In the genomic region with DNA sequence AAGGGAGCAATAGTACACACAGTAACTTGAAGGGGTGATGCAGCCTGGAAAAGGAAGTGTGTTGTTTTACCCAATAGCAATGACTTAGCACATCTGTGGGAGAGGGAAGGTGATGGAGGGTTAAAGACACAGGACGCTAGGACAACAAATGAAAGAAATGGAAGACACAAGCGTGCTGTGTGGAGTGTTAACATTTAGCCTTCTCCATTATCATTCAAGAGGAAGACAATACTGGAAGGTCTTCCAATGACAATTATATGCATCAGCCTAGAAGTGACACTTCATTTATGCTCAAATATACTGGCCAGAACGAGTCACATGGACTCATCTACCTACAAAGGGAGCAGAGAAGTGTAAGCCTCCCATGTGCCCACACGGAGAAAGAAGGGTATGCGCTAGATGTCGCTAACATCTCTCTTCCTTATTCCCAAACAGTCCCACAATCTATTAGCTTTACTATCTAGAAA, we compare ENCODE assay signal across 1 cellular context.
TF ChIP-seq lines count a peak whose summit lies in the region.

No MANE protein-coding gene starts in this region.

TF ChIP-seq in K562, 482 proteins besides CTCF, POLR2A, EP300 and RAD21 (continued from another document):
- TF ChIP-seq, protein P1, sequence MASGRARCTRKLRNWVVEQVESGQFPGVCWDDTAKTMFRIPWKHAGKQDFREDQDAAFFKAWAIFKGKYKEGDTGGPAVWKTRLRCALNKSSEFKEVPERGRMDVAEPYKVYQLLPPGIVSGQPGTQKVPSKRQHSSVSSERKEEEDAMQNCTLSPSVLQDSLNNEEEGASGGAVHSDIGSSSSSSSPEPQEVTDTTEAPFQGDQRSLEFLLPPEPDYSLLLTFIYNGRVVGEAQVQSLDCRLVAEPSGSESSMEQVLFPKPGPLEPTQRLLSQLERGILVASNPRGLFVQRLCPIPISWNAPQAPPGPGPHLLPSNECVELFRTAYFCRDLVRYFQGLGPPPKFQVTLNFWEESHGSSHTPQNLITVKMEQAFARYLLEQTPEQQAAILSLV (tag; IDR thresholded peaks at IDR 0.05), result no peak
- TF ChIP-seq MYC (IDR thresholded peaks at IDR 0.05; ENCODE audit: low read depth, low read length), result peak; percentile 81
- TF ChIP-seq MYC (CRISPR knock-in tag; IDR thresholded peaks at IDR 0.05; ENCODE audit: borderline replicate concordance, low read depth), result no peak
- TF ChIP-seq, protein P2, sequence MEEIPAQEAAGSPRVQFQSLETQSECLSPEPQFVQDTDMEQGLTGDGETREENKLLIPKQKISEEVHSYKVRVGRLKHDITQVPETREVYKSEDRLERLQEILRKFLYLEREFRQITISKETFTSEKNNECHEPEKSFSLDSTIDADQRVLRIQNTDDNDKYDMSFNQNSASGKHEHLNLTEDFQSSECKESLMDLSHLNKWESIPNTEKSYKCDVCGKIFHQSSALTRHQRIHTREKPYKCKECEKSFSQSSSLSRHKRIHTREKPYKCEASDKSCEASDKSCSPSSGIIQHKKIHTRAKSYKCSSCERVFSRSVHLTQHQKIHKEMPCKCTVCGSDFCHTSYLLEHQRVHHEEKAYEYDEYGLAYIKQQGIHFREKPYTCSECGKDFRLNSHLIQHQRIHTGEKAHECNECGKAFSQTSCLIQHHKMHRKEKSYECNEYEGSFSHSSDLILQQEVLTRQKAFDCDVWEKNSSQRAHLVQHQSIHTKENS (CRISPR knock-in tag; IDR thresholded peaks at IDR 0.05), result no peak
- TF ChIP-seq KLF16 (IDR thresholded peaks at IDR 0.05), result no peak
- TF ChIP-seq NUFIP1 (IDR thresholded peaks at IDR 0.05; ENCODE audit: partially characterized antibody), result no peak
- TF ChIP-seq, protein P3, sequence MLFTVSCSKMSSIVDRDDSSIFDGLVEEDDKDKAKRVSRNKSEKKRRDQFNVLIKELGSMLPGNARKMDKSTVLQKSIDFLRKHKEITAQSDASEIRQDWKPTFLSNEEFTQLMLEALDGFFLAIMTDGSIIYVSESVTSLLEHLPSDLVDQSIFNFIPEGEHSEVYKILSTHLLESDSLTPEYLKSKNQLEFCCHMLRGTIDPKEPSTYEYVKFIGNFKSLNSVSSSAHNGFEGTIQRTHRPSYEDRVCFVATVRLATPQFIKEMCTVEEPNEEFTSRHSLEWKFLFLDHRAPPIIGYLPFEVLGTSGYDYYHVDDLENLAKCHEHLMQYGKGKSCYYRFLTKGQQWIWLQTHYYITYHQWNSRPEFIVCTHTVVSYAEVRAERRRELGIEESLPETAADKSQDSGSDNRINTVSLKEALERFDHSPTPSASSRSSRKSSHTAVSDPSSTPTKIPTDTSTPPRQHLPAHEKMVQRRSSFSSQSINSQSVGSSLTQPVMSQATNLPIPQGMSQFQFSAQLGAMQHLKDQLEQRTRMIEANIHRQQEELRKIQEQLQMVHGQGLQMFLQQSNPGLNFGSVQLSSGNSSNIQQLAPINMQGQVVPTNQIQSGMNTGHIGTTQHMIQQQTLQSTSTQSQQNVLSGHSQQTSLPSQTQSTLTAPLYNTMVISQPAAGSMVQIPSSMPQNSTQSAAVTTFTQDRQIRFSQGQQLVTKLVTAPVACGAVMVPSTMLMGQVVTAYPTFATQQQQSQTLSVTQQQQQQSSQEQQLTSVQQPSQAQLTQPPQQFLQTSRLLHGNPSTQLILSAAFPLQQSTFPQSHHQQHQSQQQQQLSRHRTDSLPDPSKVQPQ (CRISPR knock-in tag; IDR thresholded peaks at IDR 0.05; ENCODE audit: borderline replicate concordance), result no peak
- TF ChIP-seq POLR3A (IDR thresholded peaks at IDR 0.05; ENCODE audit: borderline replicate concordance, extremely low read depth, insufficient read depth, insufficient read length), result no peak
- TF ChIP-seq ZNF384 (IDR thresholded peaks at IDR 0.05; ENCODE audit: low read depth, low read length), result no peak
- TF ChIP-seq EP400 (IDR thresholded peaks at IDR 0.05), result peak; percentile 52; the same call in 1 of the 2 replicates
- no peak for TF ChIP-seq POLR3G (IDR thresholded peaks at IDR 0.05; ENCODE audit: extremely low read depth, insufficient read length, insufficient replicate concordance)
- TF ChIP-seq JUNB (CRISPR knock-in tag; conservative IDR thresholded peaks at IDR 0.05), result no peak
- no peak for TF ChIP-seq BCL6 (CRISPR knock-in tag; IDR thresholded peaks at IDR 0.05)
- no peak for TF ChIP-seq PURB (CRISPR knock-in tag; IDR thresholded peaks at IDR 0.05; ENCODE audit: low read depth)
- no peak for TF ChIP-seq ZBTB7A (IDR thresholded peaks at IDR 0.05; ENCODE audit: borderline replicate concordance, control insufficient read depth, low read depth, low read length)
- 0 out of 2 replicates have a peak, but pooled peaks have one; percentile 21 for TF ChIP-seq ARID2 (IDR thresholded peaks at IDR 0.05)
- TF ChIP-seq CXXC5 (CRISPR knock-in tag; IDR thresholded peaks at IDR 0.05), result no peak
- TF ChIP-seq, protein P4, sequence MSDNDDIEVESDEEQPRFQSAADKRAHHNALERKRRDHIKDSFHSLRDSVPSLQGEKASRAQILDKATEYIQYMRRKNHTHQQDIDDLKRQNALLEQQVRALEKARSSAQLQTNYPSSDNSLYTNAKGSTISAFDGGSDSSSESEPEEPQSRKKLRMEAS (CRISPR knock-in tag; IDR thresholded peaks at IDR 0.05), result no peak
- no peak for TF ChIP-seq ZKSCAN8 (CRISPR knock-in tag; IDR thresholded peaks at IDR 0.05)
- no peak for TF ChIP-seq HNRNPL (IDR thresholded peaks at IDR 0.05; ENCODE audit: low read depth, low read length)
- TF ChIP-seq, protein P5, sequence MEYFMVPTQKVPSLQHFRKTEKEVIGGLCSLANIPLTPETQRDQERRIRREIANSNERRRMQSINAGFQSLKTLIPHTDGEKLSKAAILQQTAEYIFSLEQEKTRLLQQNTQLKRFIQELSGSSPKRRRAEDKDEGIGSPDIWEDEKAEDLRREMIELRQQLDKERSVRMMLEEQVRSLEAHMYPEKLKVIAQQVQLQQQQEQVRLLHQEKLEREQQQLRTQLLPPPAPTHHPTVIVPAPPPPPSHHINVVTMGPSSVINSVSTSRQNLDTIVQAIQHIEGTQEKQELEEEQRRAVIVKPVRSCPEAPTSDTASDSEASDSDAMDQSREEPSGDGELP (CRISPR knock-in tag; IDR thresholded peaks at IDR 0.05; ENCODE audit: borderline replicate concordance), result no peak
- TF ChIP-seq FOXJ2 (tag; IDR thresholded peaks at IDR 0.05), result no peak
- TF ChIP-seq ZNF23 (CRISPR knock-in tag; IDR thresholded peaks at IDR 0.05), result no peak
- TF ChIP-seq TAF1 (IDR thresholded peaks at IDR 0.05; ENCODE audit: control insufficient read depth, extremely low read depth, insufficient read depth, low read length, severe bottlenecking), result no peak
- TF ChIP-seq, protein P6, sequence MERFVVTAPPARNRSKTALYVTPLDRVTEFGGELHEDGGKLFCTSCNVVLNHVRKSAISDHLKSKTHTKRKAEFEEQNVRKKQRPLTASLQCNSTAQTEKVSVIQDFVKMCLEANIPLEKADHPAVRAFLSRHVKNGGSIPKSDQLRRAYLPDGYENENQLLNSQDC (CRISPR knock-in tag; IDR thresholded peaks at IDR 0.05), result no peak
- no peak for TF ChIP-seq RBM39 (optimal IDR thresholded peaks at IDR 0.05; ENCODE audit: low read depth, low read length)
- TF ChIP-seq, protein P7, sequence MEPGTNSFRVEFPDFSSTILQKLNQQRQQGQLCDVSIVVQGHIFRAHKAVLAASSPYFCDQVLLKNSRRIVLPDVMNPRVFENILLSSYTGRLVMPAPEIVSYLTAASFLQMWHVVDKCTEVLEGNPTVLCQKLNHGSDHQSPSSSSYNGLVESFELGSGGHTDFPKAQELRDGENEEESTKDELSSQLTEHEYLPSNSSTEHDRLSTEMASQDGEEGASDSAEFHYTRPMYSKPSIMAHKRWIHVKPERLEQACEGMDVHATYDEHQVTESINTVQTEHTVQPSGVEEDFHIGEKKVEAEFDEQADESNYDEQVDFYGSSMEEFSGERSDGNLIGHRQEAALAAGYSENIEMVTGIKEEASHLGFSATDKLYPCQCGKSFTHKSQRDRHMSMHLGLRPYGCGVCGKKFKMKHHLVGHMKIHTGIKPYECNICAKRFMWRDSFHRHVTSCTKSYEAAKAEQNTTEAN (CRISPR knock-in tag; IDR thresholded peaks at IDR 0.05), result no peak
- TF ChIP-seq NFRKB (IDR thresholded peaks at IDR 0.05; ENCODE audit: low read depth), result no peak
- no peak for TF ChIP-seq ERF (CRISPR knock-in tag; IDR thresholded peaks at IDR 0.05)
- no peak for TF ChIP-seq FOXJ3 (CRISPR knock-in tag; IDR thresholded peaks at IDR 0.05)
- no peak for TF ChIP-seq ZBTB17 (CRISPR knock-in tag; IDR thresholded peaks at IDR 0.05)
- TF ChIP-seq, protein P8, sequence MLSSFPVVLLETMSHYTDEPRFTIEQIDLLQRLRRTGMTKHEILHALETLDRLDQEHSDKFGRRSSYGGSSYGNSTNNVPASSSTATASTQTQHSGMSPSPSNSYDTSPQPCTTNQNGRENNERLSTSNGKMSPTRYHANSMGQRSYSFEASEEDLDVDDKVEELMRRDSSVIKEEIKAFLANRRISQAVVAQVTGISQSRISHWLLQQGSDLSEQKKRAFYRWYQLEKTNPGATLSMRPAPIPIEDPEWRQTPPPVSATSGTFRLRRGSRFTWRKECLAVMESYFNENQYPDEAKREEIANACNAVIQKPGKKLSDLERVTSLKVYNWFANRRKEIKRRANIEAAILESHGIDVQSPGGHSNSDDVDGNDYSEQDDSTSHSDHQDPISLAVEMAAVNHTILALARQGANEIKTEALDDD (IDR thresholded peaks at IDR 0.05), result peak; percentile 51; the same call in 1 of the 2 replicates
- TF ChIP-seq IFI16 (CRISPR knock-in tag; IDR thresholded peaks at IDR 0.05), result no peak
- no peak for TF ChIP-seq CCNT2 (IDR thresholded peaks at IDR 0.05; ENCODE audit: borderline replicate concordance, extremely low read depth, insufficient read length, low read depth, low read length)
- no peak for TF ChIP-seq SIN3A (IDR thresholded peaks at IDR 0.05; ENCODE audit: borderline replicate concordance in 2 of 2, control insufficient read depth in 1 of 2, low read depth in 2 of 2, low read length in 2 of 2)
- TF ChIP-seq JUN (IDR thresholded peaks at IDR 0.05; ENCODE audit: borderline replicate concordance, low read depth, low read length), result no peak
- no peak for TF ChIP-seq JUN (CRISPR knock-in tag; IDR thresholded peaks at IDR 0.05; ENCODE audit: borderline replicate concordance)
- no peak for TF ChIP-seq KLF6 (CRISPR knock-in tag; IDR thresholded peaks at IDR 0.05; ENCODE audit: borderline replicate concordance)
- TF ChIP-seq, protein P9, sequence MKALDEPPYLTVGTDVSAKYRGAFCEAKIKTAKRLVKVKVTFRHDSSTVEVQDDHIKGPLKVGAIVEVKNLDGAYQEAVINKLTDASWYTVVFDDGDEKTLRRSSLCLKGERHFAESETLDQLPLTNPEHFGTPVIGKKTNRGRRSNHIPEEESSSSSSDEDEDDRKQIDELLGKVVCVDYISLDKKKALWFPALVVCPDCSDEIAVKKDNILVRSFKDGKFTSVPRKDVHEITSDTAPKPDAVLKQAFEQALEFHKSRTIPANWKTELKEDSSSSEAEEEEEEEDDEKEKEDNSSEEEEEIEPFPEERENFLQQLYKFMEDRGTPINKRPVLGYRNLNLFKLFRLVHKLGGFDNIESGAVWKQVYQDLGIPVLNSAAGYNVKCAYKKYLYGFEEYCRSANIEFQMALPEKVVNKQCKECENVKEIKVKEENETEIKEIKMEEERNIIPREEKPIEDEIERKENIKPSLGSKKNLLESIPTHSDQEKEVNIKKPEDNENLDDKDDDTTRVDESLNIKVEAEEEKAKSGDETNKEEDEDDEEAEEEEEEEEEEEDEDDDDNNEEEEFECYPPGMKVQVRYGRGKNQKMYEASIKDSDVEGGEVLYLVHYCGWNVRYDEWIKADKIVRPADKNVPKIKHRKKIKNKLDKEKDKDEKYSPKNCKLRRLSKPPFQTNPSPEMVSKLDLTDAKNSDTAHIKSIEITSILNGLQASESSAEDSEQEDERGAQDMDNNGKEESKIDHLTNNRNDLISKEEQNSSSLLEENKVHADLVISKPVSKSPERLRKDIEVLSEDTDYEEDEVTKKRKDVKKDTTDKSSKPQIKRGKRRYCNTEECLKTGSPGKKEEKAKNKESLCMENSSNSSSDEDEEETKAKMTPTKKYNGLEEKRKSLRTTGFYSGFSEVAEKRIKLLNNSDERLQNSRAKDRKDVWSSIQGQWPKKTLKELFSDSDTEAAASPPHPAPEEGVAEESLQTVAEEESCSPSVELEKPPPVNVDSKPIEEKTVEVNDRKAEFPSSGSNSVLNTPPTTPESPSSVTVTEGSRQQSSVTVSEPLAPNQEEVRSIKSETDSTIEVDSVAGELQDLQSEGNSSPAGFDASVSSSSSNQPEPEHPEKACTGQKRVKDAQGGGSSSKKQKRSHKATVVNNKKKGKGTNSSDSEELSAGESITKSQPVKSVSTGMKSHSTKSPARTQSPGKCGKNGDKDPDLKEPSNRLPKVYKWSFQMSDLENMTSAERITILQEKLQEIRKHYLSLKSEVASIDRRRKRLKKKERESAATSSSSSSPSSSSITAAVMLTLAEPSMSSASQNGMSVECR (CRISPR knock-in tag; IDR thresholded peaks at IDR 0.05), result no peak
- peak; percentile 13 for TF ChIP-seq TBP (optimal IDR thresholded peaks at IDR 0.05; ENCODE audit: low read depth, low read length)
- TF ChIP-seq CHD1 (IDR thresholded peaks at IDR 0.05; ENCODE audit: low read length), result no peak
- TF ChIP-seq ZNF707 (CRISPR knock-in tag; conservative IDR thresholded peaks at IDR 0.05), result no peak
- TF ChIP-seq, protein P10, sequence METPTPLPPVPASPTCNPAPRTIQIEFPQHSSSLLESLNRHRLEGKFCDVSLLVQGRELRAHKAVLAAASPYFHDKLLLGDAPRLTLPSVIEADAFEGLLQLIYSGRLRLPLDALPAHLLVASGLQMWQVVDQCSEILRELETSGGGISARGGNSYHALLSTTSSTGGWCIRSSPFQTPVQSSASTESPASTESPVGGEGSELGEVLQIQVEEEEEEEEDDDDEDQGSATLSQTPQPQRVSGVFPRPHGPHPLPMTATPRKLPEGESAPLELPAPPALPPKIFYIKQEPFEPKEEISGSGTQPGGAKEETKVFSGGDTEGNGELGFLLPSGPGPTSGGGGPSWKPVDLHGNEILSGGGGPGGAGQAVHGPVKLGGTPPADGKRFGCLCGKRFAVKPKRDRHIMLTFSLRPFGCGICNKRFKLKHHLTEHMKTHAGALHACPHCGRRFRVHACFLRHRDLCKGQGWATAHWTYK (CRISPR knock-in tag; IDR thresholded peaks at IDR 0.05), result no peak
- no peak for TF ChIP-seq ZNF282 (CRISPR knock-in tag; IDR thresholded peaks at IDR 0.05)
